ENCODE assay signal across 31 cellular contexts in genomic region chr17:9062399-9062902, GRCh38.
"Had no signal": no experiment of that assay in that cellular context is flagged by ENCODE, and none has a peak within 500 bp of the region (broad histone marks: within the 10 kb centered on the region; RNA-seq: fewer than 3 reads in every experiment).

No MANE protein-coding gene starts in this region.

- H3K36me3 Mint-ChIP-seq: activated naive CD4-positive, alpha-beta T cell treated with anti-CD3 and anti-CD28 coated beads, Interleukin-2, amount 10 ng/mL, durations not matched to agents 7 days and 5 days; activated naive CD4-positive, alpha-beta T cell treated with anti-CD3 and anti-CD28 coated beads, Interleukin-2, amount 50 U/mL, for 72 hours; activated naive CD8-positive, alpha-beta T cell treated with anti-CD3 and anti-CD28 coated beads, Interleukin-2, amount 10 ng/mL, durations not matched to agents 7 days and 5 days had no signal

- H3K4me3 Mint-ChIP-seq: activated CD8-positive, alpha-beta T cell treated with anti-CD3 and anti-CD28 coated beads for 36 hours; activated naive CD4-positive, alpha-beta T cell treated with anti-CD3 and anti-CD28 coated beads, Interleukin-2, amount 10 ng/mL, durations not matched to agents 7 days and 5 days; activated naive CD8-positive, alpha-beta T cell treated with anti-CD3 and anti-CD28 coated beads, Interleukin-2, amount 10 ng/mL, durations not matched to agents 7 days and 5 days; activated T-cell treated with anti-CD3 and anti-CD28 coated beads, Interleukin-2, amount 50 U/mL, for 24 hours; activated T-cell treated with anti-CD3 and anti-CD28 coated beads, Interleukin-2, amount 50 U/mL, for 72 hours; brain; T-helper 17 cell; T-helper 2 cell treated with Interferon-gamma antibody and Interleukin-4, amounts not matched to agents 5 μg/mL and 100 μg/mL, for 36 hours had no signal

- H3K4me1 Mint-ChIP-seq: activated naive CD4-positive, alpha-beta T cell treated with anti-CD3 and anti-CD28 coated beads, Interleukin-2, amount 10 ng/mL, durations not matched to agents 7 days and 5 days; activated naive CD8-positive, alpha-beta T cell treated with anti-CD3 and anti-CD28 coated beads, Interleukin-2, amount 10 ng/mL, durations not matched to agents 7 days and 5 days had no signal

- ATAC-seq: activated CD8-positive, alpha-beta T cell treated with anti-CD3 and anti-CD28 coated beads for 36 hours; activated naive CD4-positive, alpha-beta T cell treated with anti-CD3 and anti-CD28 coated beads, Interleukin-2, amount 50 U/mL, for 72 hours; activated T-cell treated with anti-CD3 and anti-CD28 coated beads, Interleukin-2, amount 50 U/mL, for 72 hours; esophagus mucosa; foreskin keratinocyte; gastrocnemius medialis; heart left ventricle; T-helper 17 cell had no signal

- H3K36me3 ChIP-seq: ascending aorta, breast epithelium, cardiac muscle cell, colonic mucosa, gastrocnemius medialis, heart left ventricle had no signal

- H3K27ac Mint-ChIP-seq: activated CD8-positive, alpha-beta T cell treated with anti-CD3 and anti-CD28 coated beads for 36 hours; activated naive CD4-positive, alpha-beta T cell treated with anti-CD3 and anti-CD28 coated beads, Interleukin-2, amount 10 ng/mL, durations not matched to agents 7 days and 5 days; activated naive CD4-positive, alpha-beta T cell treated with anti-CD3 and anti-CD28 coated beads, Interleukin-2, amount 50 U/mL, for 72 hours; activated naive CD8-positive, alpha-beta T cell treated with anti-CD3 and anti-CD28 coated beads, Interleukin-2, amount 10 ng/mL, durations not matched to agents 7 days and 5 days; activated T-cell treated with anti-CD3 and anti-CD28 coated beads, Interleukin-2, amount 50 U/mL, for 24 hours; activated T-cell treated with anti-CD3 and anti-CD28 coated beads, Interleukin-2, amount 50 U/mL, for 72 hours; T-helper 17 cell; T-helper 2 cell treated with Interferon-gamma antibody and Interleukin-4, amounts not matched to agents 5 μg/mL and 100 μg/mL, for 36 hours had no signal

- H3K27ac ChIP-seq: ascending aorta, breast epithelium, cardiac muscle cell, colonic mucosa, foreskin keratinocyte, gastrocnemius medialis, heart left ventricle had no signal

- H3K9me3 ChIP-seq: ascending aorta, breast epithelium, colonic mucosa, gastrocnemius medialis, heart left ventricle had no signal

- H3K4me1 ChIP-seq: ascending aorta, breast epithelium, colonic mucosa, foreskin keratinocyte, gastrocnemius medialis, heart left ventricle had no signal

- H3K9me3 Mint-ChIP-seq: activated CD8-positive, alpha-beta T cell treated with anti-CD3 and anti-CD28 coated beads for 36 hours; activated naive CD4-positive, alpha-beta T cell treated with anti-CD3 and anti-CD28 coated beads, Interleukin-2, amount 10 ng/mL, durations not matched to agents 7 days and 5 days; activated naive CD4-positive, alpha-beta T cell treated with anti-CD3 and anti-CD28 coated beads, Interleukin-2, amount 50 U/mL, for 72 hours; activated naive CD8-positive, alpha-beta T cell treated with anti-CD3 and anti-CD28 coated beads, Interleukin-2, amount 10 ng/mL, durations not matched to agents 7 days and 5 days; activated T-cell treated with anti-CD3 and anti-CD28 coated beads, Interleukin-2, amount 50 U/mL, for 24 hours; activated T-cell treated with anti-CD3 and anti-CD28 coated beads, Interleukin-2, amount 50 U/mL, for 72 hours; T-helper 2 cell treated with Interferon-gamma antibody and Interleukin-4, amounts not matched to agents 5 μg/mL and 100 μg/mL, for 36 hours had no signal

- H3K27me3 ChIP-seq: ascending aorta, breast epithelium, cardiac muscle cell, colonic mucosa, foreskin keratinocyte, gastrocnemius medialis, heart left ventricle had no signal

- H3K4me3 ChIP-seq: ascending aorta, breast epithelium, cardiac muscle cell, colonic mucosa, gastrocnemius medialis, heart left ventricle had no signal

- DNase-seq: activated CD4-positive, alpha-beta T cell treated with anti-CD3 and anti-CD28 coated beads for 48 hours; activated CD4-positive, alpha-beta T cell treated with anti-CD3 and anti-CD28 coated beads, Interleukin-2, amount 50 U/mL, for 1 hour; activated CD4-positive, alpha-beta T cell treated with anti-CD3 and anti-CD28 coated beads, Interleukin-2, amount 50 U/mL, for 48 hours; activated CD8-positive, alpha-beta memory T cell treated with anti-CD3 and anti-CD28 coated beads for 24 hours; activated CD8-positive, alpha-beta memory T cell treated with anti-CD3 and anti-CD28 coated beads, Interleukin-2, amount 50 U/mL, for 4 hours; activated CD8-positive, alpha-beta T cell treated with anti-CD3 and anti-CD28 coated beads for 36 hours; activated gamma-delta T cell; activated naive CD4-positive, alpha-beta T cell; activated naive CD4-positive, alpha-beta T cell treated with anti-CD3 and anti-CD28 coated beads, Interleukin-2, amount 10 ng/mL, durations not matched to agents 7 days and 5 days; activated naive CD8-positive, alpha-beta T cell treated with anti-CD3 and anti-CD28 coated beads, Interleukin-2, amount 10 ng/mL, durations not matched to agents 7 days and 5 days; activated T-cell treated with anti-CD3 and anti-CD28 coated beads for 4 hours; activated T-cell treated with anti-CD3 and anti-CD28 coated beads, Interleukin-2, amount 50 U/mL, for 24 hours; activated T-cell treated with anti-CD3 and anti-CD28 coated beads, Interleukin-2, amount 50 U/mL, for 72 hours; central memory CD4-positive, alpha-beta T cell; cerebellar nuclear complex; colonic mucosa; effector CD8-positive, alpha-beta T cell; foreskin keratinocyte; gastrocnemius medialis; glutamatergic neuron; heart left ventricle; T-helper 1 cell; T-helper 17 cell; T1000 had no signal
